Comparison of ENCODE assay signal across 9 cellular contexts in genomic region chr2:74440378-74441110, GRCh38. TPM values are rescaled to one million over a fixed set of nuclear protein-coding genes. Genes with fewer than 3 reads are reported as not detected.
A peak's percentile ranks its signal among the peaks of the same experiment; 100 is the strongest.
DNase-seq lines count a peak whose midpoint lies in the region; ATAC-seq and TF ChIP-seq lines count a peak whose summit lies in the region.
"Had no signal": no experiment of that assay in that cellular context is flagged by ENCODE, and none has a peak within 500 bp of the region (broad histone marks: within the 10 kb centered on the region; RNA-seq: fewer than 3 reads in every experiment).

No MANE protein-coding gene starts in this region.

- TF ChIP-seq CTCF in fibroblast of villous mesenchyme (IDR thresholded peaks at IDR 0.05; ENCODE audit: insufficient read depth, low read depth, low read length) (peak; percentile 32), natural killer cell (IDR thresholded peaks at IDR 0.05) (no peak), upper lobe of right lung (IDR thresholded peaks at IDR 0.05) (peak; percentile 28)

- peaks cover 13% of the 10 kb centered on the region for H3K27me3 ChIP-seq in upper lobe of right lung

- H3K9me3 Mint-ChIP-seq in activated T-helper 17 cell treated with anti-CD3 and anti-CD28 coated beads, Interleukin-2, amount 50 U/mL, for 72 hours, result no peaks in the 10 kb centered on the region
- no peaks in the 10 kb centered on the region for H3K9me3 Mint-ChIP-seq in natural killer cell

- peak overlapping the region; percentile 84 for H3K27ac ChIP-seq in upper lobe of right lung
- H3K27ac ChIP-seq: neutrophil had no signal

- H3K9me3 ChIP-seq in upper lobe of right lung, result no peaks in the 10 kb centered on the region
- H3K9me3 ChIP-seq: neutrophil had no signal

- DNase-seq in DMS153 (lab: John Stamatoyannopoulos, UW) (peak; percentile 68), NCI-H82 treated with DMSO at 0.1 percent for 48 hours (lab: John Stamatoyannopoulos, UW; ENCODE audit: unreplicated experiment) (peak; percentile 71), fibroblast of villous mesenchyme (ENCODE audit: low read depth) (peak; percentile 85), natural killer cell (peak; percentile 64), upper lobe of right lung (peak; percentile 92)

- ATAC-seq in GM19397 (IDR thresholded peaks at IDR 0.05; ENCODE audit: unreplicated experiment) (peak; percentile 80), HG03439 (IDR thresholded peaks at IDR 0.05; ENCODE audit: unreplicated experiment) (peak; percentile 59), natural killer cell (peak; percentile 88 to 92 (median 91)), upper lobe of right lung (peak; percentile 92)
- peak; percentile 77 for ATAC-seq in activated T-helper 17 cell treated with anti-CD3 and anti-CD28 coated beads, Interleukin-2, amount 50 U/mL, for 72 hours (replicated peaks)

- H3K27ac Mint-ChIP-seq in activated T-helper 17 cell treated with anti-CD3 and anti-CD28 coated beads, Interleukin-2, amount 50 U/mL, for 72 hours, result no peak overlapping the region
- H3K27ac Mint-ChIP-seq in natural killer cell, result peak overlapping the region; percentile 27 to 28

- intact Hi-C loops in natural killer cell (cut with micrococcal nuclease) (loop anchor here (1.0 kb wide), 1 partner anchor 12 kb away; no protein-coding TSS in a partner anchor), upper lobe of right lung (cut with DNase I) (no loop called here)

- H3K27me3 Mint-ChIP-seq in activated T-helper 17 cell treated with anti-CD3 and anti-CD28 coated beads, Interleukin-2, amount 50 U/mL, for 72 hours, result peaks cover 19% of the 10 kb centered on the region
- H3K27me3 Mint-ChIP-seq in natural killer cell (ENCODE audit: low read depth in 2 of 2), result peaks cover 0 to 14% of the 10 kb centered on the region in 2 donors

- H3K4me3 Mint-ChIP-seq in activated T-helper 17 cell treated with anti-CD3 and anti-CD28 coated beads, Interleukin-2, amount 50 U/mL, for 72 hours, result peak overlapping the region; percentile 74
- peak overlapping the region; percentile 88 for H3K4me3 Mint-ChIP-seq in natural killer cell

- no peaks in the 10 kb centered on the region for H3K4me1 Mint-ChIP-seq in activated T-helper 17 cell treated with anti-CD3 and anti-CD28 coated beads, Interleukin-2, amount 50 U/mL, for 72 hours
- peaks cover 27 to 38% of the 10 kb centered on the region in 2 donors for H3K4me1 Mint-ChIP-seq in natural killer cell

- peak overlapping the region; percentile 59 for H3K4me3 ChIP-seq in fibroblast of villous mesenchyme (ENCODE audit: low read depth, low read length)
- H3K4me3 ChIP-seq in upper lobe of right lung, result peak overlapping the region; percentile 62

- peaks cover 26% of the 10 kb centered on the region for H3K4me1 ChIP-seq in upper lobe of right lung

- H3K36me3 Mint-ChIP-seq in activated T-helper 17 cell treated with anti-CD3 and anti-CD28 coated beads, Interleukin-2, amount 50 U/mL, for 72 hours (ENCODE audit: low read depth), result no peaks in the 10 kb centered on the region
- H3K36me3 Mint-ChIP-seq in natural killer cell, result no peaks in the 10 kb centered on the region

- H3K36me3 ChIP-seq in upper lobe of right lung, result no peaks in the 10 kb centered on the region
- H3K36me3 ChIP-seq: neutrophil had no signal

RNA-seq across cellular contexts. Expression of gene RTKN, which starts 1.2 kb away (rescaled TPM):
- total RNA-seq in activated T-helper 17 cell treated with anti-CD3 and anti-CD28 coated beads, Interleukin-2, amount 50 U/mL, for 72 hours, result 1 to 10 TPM; 1.2 to 3.1 TPM
- total RNA-seq in fibroblast of villous mesenchyme, result 17.4 and 18.1 TPM in 2 replicates
- 10 to 100 TPM; 11.0 to 26.5 (median 15.1) TPM for total RNA-seq in natural killer cell
- 32.3 TPM for total RNA-seq in upper lobe of right lung

RNA-seq across cellular contexts. Expression of gene INO80B, which starts 14.3 kb away (rescaled TPM):
- total RNA-seq in activated T-helper 17 cell treated with anti-CD3 and anti-CD28 coated beads, Interleukin-2, amount 50 U/mL, for 72 hours, result 10 to 100 TPM; 27.8 to 37.9 TPM
- total RNA-seq in fibroblast of villous mesenchyme, result 10.0 and 11.7 TPM in 2 replicates
- total RNA-seq in natural killer cell, result 10 to 100 TPM; 34.0 to 48.0 (median 37.7) TPM
- 30.2 TPM for total RNA-seq in upper lobe of right lung

RNA-seq across cellular contexts. Expression of gene WBP1, which starts 17.7 kb away (rescaled TPM):
- 10 to 100 TPM; 34.1 to 48.5 TPM for total RNA-seq in activated T-helper 17 cell treated with anti-CD3 and anti-CD28 coated beads, Interleukin-2, amount 50 U/mL, for 72 hours
- 45.4 and 50.5 TPM in 2 replicates for total RNA-seq in fibroblast of villous mesenchyme
- 10 to 100 TPM; 65.1 to 68.3 (median 65.4) TPM for total RNA-seq in natural killer cell
- 57.5 TPM for total RNA-seq in upper lobe of right lung

RNA-seq across cellular contexts. Expression of gene WDR54, which starts 19.0 kb away (rescaled TPM):
- total RNA-seq in activated T-helper 17 cell treated with anti-CD3 and anti-CD28 coated beads, Interleukin-2, amount 50 U/mL, for 72 hours, result 100 to 1,000 TPM in 1 of 2 donors, 10 to 100 TPM in 1; 85.8 to 194 TPM
- 28.9 and 43.8 TPM in 2 replicates for total RNA-seq in fibroblast of villous mesenchyme
- 10 to 100 TPM; 28.0 to 35.3 (median 28.0) TPM for total RNA-seq in natural killer cell
- 8.4 TPM for total RNA-seq in upper lobe of right lung

RNA-seq across cellular contexts. Expression of gene C2orf81, which starts 19.1 kb away (rescaled TPM):
- total RNA-seq in activated T-helper 17 cell treated with anti-CD3 and anti-CD28 coated beads, Interleukin-2, amount 50 U/mL, for 72 hours, result 1 to 10 TPM; 2.3 to 9.7 TPM
- total RNA-seq in fibroblast of villous mesenchyme (0.86 and 1.3 TPM in 2 replicates), natural killer cell (1 to 10 TPM; 1.7 to 3.2 (median 1.7) TPM), upper lobe of right lung (2.1 TPM)

Comparison
In these comparisons a context has a peak if more than half of its experiments do, and no peak if none do; other contexts are left out.
1. Peak in every context shown above with its lines: DNase-seq, ATAC-seq, H3K4me3 ChIP-seq and H3K27ac ChIP-seq.